ENCODE assay signal across 9 cellular contexts in the genomic region with DNA sequence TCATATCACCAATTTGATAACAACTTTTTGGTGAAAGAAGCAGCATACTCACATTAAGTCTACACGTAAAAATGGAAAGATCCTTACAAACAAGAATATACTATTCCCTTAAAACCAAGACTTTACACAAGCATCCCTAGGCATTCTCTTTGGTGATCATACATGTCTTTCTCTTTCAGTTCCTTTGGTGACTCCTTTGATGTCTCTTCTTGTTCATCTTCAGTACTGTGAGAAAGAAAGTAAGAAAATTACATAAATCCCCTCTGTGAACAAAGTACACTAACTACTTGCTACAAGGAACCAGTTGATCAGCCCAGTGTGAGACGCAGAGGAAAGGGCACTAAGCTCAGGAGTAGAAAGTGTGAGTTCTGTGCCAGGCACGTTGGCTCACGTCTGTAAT.
"Had no signal": no experiment of that assay in that cellular context is flagged by ENCODE, and none has a peak within 500 bp of the region (broad histone marks: within the 10 kb centered on the region; RNA-seq: fewer than 3 reads in every experiment).

No MANE protein-coding gene starts in this region.

- H3K27ac ChIP-seq: KMS-11 had no signal

- FAIRE-seq: H1, H54, HepG2 had no signal

- H3K9ac ChIP-seq: KMS-11 had no signal

- H3K4me3 ChIP-seq: GM23338 had no signal

- ATAC-seq: GM23338, HepG2 had no signal

- DNase-seq: H9, HCEC 1CT, Karpas-422, KBM-7 had no signal

- H3K4me2 ChIP-seq: GM23338, KMS-11 had no signal
